In the genomic region with DNA sequence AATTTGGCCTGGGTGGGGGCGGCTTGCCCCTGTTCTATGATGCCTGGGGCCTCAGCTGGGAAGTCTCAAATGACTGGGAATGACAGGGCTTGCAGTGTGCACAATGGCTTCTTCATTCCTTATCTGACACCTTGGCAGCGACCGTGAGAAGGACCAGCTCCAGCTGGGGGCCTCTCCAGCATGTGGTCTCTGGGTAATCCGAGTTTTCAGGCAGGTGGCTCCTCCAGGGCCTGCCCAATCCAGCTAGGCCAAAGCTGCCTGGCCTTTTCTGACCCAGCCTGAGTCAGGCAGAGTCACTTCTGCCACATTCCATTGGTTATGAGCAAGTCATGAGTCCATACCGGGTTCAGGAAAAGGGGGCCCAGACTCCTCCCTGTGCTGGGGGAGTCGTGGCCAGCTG, we compare ENCODE assay signal across 18 cellular contexts.
A peak's percentile ranks its signal among the peaks of the same experiment; 100 is the strongest.
DNase-seq lines count a peak whose midpoint lies in the region; ATAC-seq and TF ChIP-seq lines count a peak whose summit lies in the region.
"Had no signal": no experiment of that assay in that cellular context is flagged by ENCODE, and none has a peak within 500 bp of the region (broad histone marks: within the 10 kb centered on the region; RNA-seq: fewer than 3 reads in every experiment).

No MANE protein-coding gene starts in this region.

- peaks cover 0 to 3% (median 0%) of the 10 kb centered on the region in 12 donors for H3K4me1 ChIP-seq in heart left ventricle
- peaks cover 5% of the 10 kb centered on the region for H3K4me1 ChIP-seq in adipocyte (ENCODE audit: control insufficient read depth, insufficient read depth, low read length)

- H3K27me3 ChIP-seq in heart left ventricle: no peaks in the 10 kb centered on the region
- no peaks in the 10 kb centered on the region for H3K27me3 ChIP-seq in adipocyte (replicated peaks; ENCODE audit: control insufficient read depth, insufficient read depth, low read length)

- H3K4me3 ChIP-seq in heart left ventricle (no peak overlapping the region), adipocyte (ENCODE audit: low read length) (no peak overlapping the region)

- intact Hi-C loops in heart left ventricle (cut with DNase I) (no loop called here), cardiac septum (cut with DNase I) (no loop called here), left ventricle myocardium superior (cut with micrococcal nuclease) (no loop called here)

- ATAC-seq in heart left ventricle: peak in 3 of 4 donors; percentile 28 to 56 (median 50)
- ATAC-seq in left ventricle myocardium superior: peak; percentile 48
- ATAC-seq: HCT116; stimulated activated memory B cell treated with anti-CD40 and anti-IgM and Interleukin-4, amounts not matched to agents 10 μg/mL and 1 μg/mL and 100 μg/mL, for 72 hours had no signal

- DNase-seq in heart left ventricle (peak in 1 of 5 donors; percentile 13), cardiac septum (ENCODE audit: low spot score) (no peak), adipocyte (ENCODE audit: low read depth) (peak; percentile 7), left ventricle myocardium superior (no peak), stromal cell of bone marrow (ENCODE audit: low read depth) (peak; percentile 38), putamen (ENCODE audit: low spot score) (no peak), NCI-H1417 (lab: John Stamatoyannopoulos, UW) (no peak)
- DNase-seq in activated CD8-positive, alpha-beta memory T cell treated with anti-CD3 and anti-CD28 coated beads for 24 hours: no peak
- DNase-seq: activated CD8-positive, alpha-beta memory T cell treated with anti-CD3 and anti-CD28 coated beads, Interleukin-2, amount 50 U/mL, for 4 hours; activated naive CD4-positive, alpha-beta T cell treated with Interleukin-2 at 50 U/mL for 16 hours; CD8-positive, alpha-beta memory T cell; effector memory CD4-positive, alpha-beta T cell; NCI-H1092; occipital lobe; SHP77 treated with DMSO at 0.1 percent for 48 hours; small intestine had no signal

- no peak overlapping the region for H3K27ac ChIP-seq in heart left ventricle

- H3K36me3 ChIP-seq in heart left ventricle (no peaks in the 10 kb centered on the region), adipocyte (ENCODE audit: control insufficient read depth, insufficient read depth, low read length, severe bottlenecking) (no peaks in the 10 kb centered on the region)

- 41 to 49% (median 45%) methylated on average over 4 to 6 of the region's 6 CpGs for WGBS in heart left ventricle, 4 donors

- H3K9me3 ChIP-seq in heart left ventricle: no peaks in the 10 kb centered on the region
- no peaks in the 10 kb centered on the region for H3K9me3 ChIP-seq in adipocyte (ENCODE audit: control insufficient read depth, low read length)

- no peak overlapping the region for H3K9ac ChIP-seq in adipocyte (ENCODE audit: low read length)

- no peak for TF ChIP-seq POLR2A in heart left ventricle (IDR thresholded peaks at IDR 0.05)

- TF ChIP-seq CTCF in heart left ventricle (IDR thresholded peaks at IDR 0.05): no peak

Comparison
In these comparisons a context has a peak if more than half of its experiments do, and no peak if none do; other contexts are left out.
1. DNase-seq: peak in adipocyte (single experiment) and stromal cell of bone marrow (single experiment); none in cardiac septum (single experiment), left ventricle myocardium superior (single experiment), activated CD8-positive, alpha-beta memory T cell treated with anti-CD3 and anti-CD28 coated beads for 24 hours (single experiment), putamen (single experiment) and NCI-H1417 (0 of 3).